1 cellular context compared by ENCODE assay signal in the genomic region with DNA sequence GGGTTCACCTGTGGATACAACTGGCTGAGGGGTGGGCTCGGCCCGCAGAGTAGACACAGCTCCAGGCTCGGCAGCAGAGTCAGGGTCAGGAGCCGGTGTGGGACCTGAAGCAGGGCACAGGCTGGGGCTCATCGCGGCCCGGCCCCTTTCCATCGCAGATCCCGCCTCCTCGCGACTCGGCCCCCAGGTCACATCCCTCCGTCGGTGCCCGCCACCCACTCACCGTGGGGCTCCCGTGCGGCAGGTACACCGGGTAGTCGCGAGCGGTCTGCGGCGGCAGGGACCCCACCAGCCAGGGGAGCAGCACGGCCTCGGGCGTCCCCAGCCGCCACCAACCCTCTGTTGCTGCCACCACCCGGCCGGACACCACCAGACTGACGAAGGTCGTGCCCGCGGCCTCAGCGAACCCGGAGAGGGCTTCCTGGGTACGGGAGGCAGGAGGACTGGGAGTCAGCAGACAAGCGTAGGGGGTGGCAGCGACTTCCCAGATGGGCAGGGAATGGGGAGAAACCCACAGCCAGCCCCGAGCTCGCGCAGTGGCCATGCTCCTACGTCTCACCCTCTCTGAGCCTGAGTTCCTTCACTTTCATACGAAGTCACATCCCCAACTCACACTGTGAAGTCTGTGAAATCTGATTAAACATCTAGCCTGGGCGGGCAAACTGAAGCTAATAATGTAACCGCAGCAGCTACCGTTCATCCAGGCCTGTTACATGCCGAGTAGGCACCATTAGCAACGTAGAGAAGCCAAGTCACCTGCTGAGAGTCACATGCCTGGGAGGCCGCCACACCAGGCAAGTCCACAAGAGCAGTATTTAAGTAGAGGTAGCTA.
TF ChIP-seq lines count a peak whose summit lies in the region.

No MANE protein-coding gene starts in this region.

TF ChIP-seq in WTC11, 78 proteins besides CTCF, POLR2A, EP300 and RAD21 (continued from another document):
- TF ChIP-seq ATF1 (CRISPR knock-in tag; IDR thresholded peaks at IDR 0.05) (peak; percentile 75; the same call in 1 of the 2 replicates), ZNF317 (CRISPR knock-in tag; IDR thresholded peaks at IDR 0.05; ENCODE audit: borderline replicate concordance, low read depth) (0 out of 2 replicates have a peak, but pooled peaks have one; percentile 59), CREB1 (CRISPR knock-in tag; IDR thresholded peaks at IDR 0.05) (0 out of 2 replicates have a peak, but pooled peaks have one; percentile 26), ZNF416 (CRISPR knock-in tag; IDR thresholded peaks at IDR 0.05) (peak; percentile 66; the same call in 1 of the 2 replicates), NFYB (CRISPR knock-in tag; conservative IDR thresholded peaks at IDR 0.05; ENCODE audit: low read depth) (no peak), GRHL2 (CRISPR knock-in tag; IDR thresholded peaks at IDR 0.05; ENCODE audit: insufficient replicate concordance, severe bottlenecking) (no peak), ZBTB21 (CRISPR knock-in tag; IDR thresholded peaks at IDR 0.05; ENCODE audit: borderline replicate concordance) (no peak; the same call in 1 of the 2 replicates), NFE2L1 (CRISPR knock-in tag; IDR thresholded peaks at IDR 0.05) (peak; percentile 45; the same call in 1 of the 2 replicates), NFATC4 (CRISPR knock-in tag; IDR thresholded peaks at IDR 0.05) (no peak), TEAD1 (CRISPR knock-in tag; IDR thresholded peaks at IDR 0.05) (0 out of 2 replicates have a peak, but pooled peaks have one; percentile 29), MYBL2 (CRISPR knock-in tag; IDR thresholded peaks at IDR 0.05) (0 out of 2 replicates have a peak, but pooled peaks have one; percentile 51), ZNF138 (CRISPR knock-in tag; conservative IDR thresholded peaks at IDR 0.05) (peak; percentile 65; the same call in 1 of the 2 replicates), HMGA2 (CRISPR knock-in tag; IDR thresholded peaks at IDR 0.05) (no peak), GABPB1 (CRISPR knock-in tag; IDR thresholded peaks at IDR 0.05) (no peak), TP53 (CRISPR knock-in tag; IDR thresholded peaks at IDR 0.05) (peak; percentile 42; the same call in 1 of the 2 replicates), FOXP1 (CRISPR knock-in tag; IDR thresholded peaks at IDR 0.05; ENCODE audit: borderline replicate concordance) (peak; percentile 69; the same call in 1 of the 2 replicates), ZNF219 (CRISPR knock-in tag; IDR thresholded peaks at IDR 0.05; ENCODE audit: borderline replicate concordance) (no peak), JAZF1 (CRISPR knock-in tag; IDR thresholded peaks at IDR 0.05) (no peak), RELA (CRISPR knock-in tag; IDR thresholded peaks at IDR 0.05; ENCODE audit: borderline replicate concordance) (no peak), FOXK1 (CRISPR knock-in tag; IDR thresholded peaks at IDR 0.05) (peak; percentile 54; the same call in 1 of the 2 replicates), TCF7 (CRISPR knock-in tag; IDR thresholded peaks at IDR 0.05; ENCODE audit: low read depth) (0 out of 2 replicates have a peak, but pooled peaks have one; percentile 32), CBFB (CRISPR knock-in tag; IDR thresholded peaks at IDR 0.05; ENCODE audit: low read depth) (peak; percentile 59; the same call in 1 of the 2 replicates)
- TF ChIP-seq, protein P1, sequence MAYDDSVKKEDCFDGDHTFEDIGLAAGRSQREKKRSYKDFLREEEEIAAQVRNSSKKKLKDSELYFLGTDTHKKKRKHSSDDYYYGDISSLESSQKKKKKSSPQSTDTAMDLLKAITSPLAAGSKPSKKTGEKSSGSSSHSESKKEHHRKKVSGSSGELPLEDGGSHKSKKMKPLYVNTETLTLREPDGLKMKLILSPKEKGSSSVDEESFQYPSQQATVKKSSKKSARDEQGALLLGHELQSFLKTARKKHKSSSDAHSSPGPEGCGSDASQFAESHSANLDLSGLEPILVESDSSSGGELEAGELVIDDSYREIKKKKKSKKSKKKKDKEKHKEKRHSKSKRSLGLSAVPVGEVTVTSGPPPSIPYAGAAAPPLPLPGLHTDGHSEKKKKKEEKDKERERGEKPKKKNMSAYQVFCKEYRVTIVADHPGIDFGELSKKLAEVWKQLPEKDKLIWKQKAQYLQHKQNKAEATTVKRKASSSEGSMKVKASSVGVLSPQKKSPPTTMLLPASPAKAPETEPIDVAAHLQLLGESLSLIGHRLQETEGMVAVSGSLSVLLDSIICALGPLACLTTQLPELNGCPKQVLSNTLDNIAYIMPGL (CRISPR knock-in tag; IDR thresholded peaks at IDR 0.05) = peak; percentile 77
- TF ChIP-seq, protein P2, sequence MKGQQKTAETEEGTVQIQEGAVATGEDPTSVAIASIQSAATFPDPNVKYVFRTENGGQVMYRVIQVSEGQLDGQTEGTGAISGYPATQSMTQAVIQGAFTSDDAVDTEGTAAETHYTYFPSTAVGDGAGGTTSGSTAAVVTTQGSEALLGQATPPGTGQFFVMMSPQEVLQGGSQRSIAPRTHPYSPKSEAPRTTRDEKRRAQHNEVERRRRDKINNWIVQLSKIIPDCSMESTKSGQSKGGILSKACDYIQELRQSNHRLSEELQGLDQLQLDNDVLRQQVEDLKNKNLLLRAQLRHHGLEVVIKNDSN (CRISPR knock-in tag; IDR thresholded peaks at IDR 0.05) = peak; percentile 61; the same call in 1 of the 2 replicates
- TF ChIP-seq, protein P3, sequence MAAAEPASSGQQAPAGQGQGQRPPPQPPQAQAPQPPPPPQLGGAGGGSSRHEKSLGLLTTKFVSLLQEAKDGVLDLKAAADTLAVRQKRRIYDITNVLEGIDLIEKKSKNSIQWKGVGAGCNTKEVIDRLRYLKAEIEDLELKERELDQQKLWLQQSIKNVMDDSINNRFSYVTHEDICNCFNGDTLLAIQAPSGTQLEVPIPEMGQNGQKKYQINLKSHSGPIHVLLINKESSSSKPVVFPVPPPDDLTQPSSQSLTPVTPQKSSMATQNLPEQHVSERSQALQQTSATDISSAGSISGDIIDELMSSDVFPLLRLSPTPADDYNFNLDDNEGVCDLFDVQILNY (CRISPR knock-in tag; IDR thresholded peaks at IDR 0.05) = 0 out of 2 replicates have a peak, but pooled peaks have one; percentile 49
- TF ChIP-seq, protein P4, sequence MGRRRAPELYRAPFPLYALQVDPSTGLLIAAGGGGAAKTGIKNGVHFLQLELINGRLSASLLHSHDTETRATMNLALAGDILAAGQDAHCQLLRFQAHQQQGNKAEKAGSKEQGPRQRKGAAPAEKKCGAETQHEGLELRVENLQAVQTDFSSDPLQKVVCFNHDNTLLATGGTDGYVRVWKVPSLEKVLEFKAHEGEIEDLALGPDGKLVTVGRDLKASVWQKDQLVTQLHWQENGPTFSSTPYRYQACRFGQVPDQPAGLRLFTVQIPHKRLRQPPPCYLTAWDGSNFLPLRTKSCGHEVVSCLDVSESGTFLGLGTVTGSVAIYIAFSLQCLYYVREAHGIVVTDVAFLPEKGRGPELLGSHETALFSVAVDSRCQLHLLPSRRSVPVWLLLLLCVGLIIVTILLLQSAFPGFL (CRISPR knock-in tag; IDR thresholded peaks at IDR 0.05; ENCODE audit: borderline replicate concordance) = no peak
- TF ChIP-seq, protein P5, sequence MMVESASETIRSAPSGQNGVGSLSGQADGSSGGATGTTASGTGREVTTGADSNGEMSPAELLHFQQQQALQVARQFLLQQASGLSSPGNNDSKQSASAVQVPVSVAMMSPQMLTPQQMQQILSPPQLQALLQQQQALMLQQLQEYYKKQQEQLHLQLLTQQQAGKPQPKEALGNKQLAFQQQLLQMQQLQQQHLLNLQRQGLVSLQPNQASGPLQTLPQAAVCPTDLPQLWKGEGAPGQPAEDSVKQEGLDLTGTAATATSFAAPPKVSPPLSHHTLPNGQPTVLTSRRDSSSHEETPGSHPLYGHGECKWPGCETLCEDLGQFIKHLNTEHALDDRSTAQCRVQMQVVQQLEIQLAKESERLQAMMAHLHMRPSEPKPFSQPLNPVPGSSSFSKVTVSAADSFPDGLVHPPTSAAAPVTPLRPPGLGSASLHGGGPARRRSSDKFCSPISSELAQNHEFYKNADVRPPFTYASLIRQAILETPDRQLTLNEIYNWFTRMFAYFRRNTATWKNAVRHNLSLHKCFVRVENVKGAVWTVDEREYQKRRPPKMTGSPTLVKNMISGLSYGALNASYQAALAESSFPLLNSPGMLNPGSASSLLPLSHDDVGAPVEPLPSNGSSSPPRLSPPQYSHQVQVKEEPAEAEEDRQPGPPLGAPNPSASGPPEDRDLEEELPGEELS (CRISPR knock-in tag; IDR thresholded peaks at IDR 0.05) = peak; percentile 52
- TF ChIP-seq, protein P6, sequence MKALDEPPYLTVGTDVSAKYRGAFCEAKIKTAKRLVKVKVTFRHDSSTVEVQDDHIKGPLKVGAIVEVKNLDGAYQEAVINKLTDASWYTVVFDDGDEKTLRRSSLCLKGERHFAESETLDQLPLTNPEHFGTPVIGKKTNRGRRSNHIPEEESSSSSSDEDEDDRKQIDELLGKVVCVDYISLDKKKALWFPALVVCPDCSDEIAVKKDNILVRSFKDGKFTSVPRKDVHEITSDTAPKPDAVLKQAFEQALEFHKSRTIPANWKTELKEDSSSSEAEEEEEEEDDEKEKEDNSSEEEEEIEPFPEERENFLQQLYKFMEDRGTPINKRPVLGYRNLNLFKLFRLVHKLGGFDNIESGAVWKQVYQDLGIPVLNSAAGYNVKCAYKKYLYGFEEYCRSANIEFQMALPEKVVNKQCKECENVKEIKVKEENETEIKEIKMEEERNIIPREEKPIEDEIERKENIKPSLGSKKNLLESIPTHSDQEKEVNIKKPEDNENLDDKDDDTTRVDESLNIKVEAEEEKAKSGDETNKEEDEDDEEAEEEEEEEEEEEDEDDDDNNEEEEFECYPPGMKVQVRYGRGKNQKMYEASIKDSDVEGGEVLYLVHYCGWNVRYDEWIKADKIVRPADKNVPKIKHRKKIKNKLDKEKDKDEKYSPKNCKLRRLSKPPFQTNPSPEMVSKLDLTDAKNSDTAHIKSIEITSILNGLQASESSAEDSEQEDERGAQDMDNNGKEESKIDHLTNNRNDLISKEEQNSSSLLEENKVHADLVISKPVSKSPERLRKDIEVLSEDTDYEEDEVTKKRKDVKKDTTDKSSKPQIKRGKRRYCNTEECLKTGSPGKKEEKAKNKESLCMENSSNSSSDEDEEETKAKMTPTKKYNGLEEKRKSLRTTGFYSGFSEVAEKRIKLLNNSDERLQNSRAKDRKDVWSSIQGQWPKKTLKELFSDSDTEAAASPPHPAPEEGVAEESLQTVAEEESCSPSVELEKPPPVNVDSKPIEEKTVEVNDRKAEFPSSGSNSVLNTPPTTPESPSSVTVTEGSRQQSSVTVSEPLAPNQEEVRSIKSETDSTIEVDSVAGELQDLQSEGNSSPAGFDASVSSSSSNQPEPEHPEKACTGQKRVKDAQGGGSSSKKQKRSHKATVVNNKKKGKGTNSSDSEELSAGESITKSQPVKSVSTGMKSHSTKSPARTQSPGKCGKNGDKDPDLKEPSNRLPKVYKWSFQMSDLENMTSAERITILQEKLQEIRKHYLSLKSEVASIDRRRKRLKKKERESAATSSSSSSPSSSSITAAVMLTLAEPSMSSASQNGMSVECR (CRISPR knock-in tag; IDR thresholded peaks at IDR 0.05; ENCODE audit: borderline replicate concordance) = no peak
- TF ChIP-seq, protein P7, sequence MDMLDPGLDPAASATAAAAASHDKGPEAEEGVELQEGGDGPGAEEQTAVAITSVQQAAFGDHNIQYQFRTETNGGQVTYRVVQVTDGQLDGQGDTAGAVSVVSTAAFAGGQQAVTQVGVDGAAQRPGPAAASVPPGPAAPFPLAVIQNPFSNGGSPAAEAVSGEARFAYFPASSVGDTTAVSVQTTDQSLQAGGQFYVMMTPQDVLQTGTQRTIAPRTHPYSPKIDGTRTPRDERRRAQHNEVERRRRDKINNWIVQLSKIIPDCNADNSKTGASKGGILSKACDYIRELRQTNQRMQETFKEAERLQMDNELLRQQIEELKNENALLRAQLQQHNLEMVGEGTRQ (CRISPR knock-in tag; IDR thresholded peaks at IDR 0.05) = peak; percentile 31; the same call in 1 of the 2 replicates
